In the genomic region with DNA sequence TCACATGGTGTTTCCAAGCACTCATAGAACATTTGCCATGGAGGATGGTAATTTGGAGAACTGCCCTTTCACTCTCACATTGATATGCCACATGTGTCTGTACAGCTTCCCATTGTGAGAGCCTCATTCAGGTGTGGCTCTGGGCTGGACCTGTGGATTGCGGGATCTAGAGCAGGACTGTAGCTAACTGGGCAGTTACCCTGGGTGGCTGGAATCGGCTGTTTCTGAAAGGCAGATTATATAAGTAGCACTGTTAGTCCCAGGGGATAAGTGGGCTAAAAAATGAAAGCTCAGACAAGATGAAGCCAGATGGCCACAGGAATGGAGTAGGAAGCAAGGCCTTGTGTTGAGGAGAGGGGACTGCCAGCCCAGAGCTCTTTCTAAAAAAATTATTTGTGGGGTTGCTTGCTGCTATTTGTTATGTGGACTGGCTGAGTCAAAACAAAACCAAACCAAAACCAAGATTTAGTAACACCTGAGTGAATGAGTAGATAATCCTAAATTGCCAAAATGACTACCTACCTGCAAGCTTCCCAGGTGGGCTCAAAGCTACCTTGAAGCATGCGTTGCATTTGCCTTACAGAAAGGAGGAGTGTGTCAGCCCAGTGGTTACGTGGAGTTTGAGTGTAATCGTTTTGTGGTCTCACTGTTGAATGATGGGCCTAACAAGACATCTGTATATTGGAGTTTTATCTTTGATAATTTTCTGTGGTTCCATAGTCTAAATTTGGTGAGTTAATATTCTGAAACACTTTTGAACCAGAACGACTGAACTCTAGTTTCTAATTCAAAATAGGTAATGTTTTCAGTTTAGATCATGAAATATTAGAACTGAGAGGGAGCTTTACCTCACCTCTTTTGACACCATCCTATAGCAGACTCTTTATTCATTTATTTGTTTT, we compare ENCODE assay signal across 11 cellular contexts. TPM values are rescaled to one million over a fixed set of nuclear protein-coding genes. Genes with fewer than 3 reads are reported as not detected.
DNase-seq lines count a peak whose midpoint lies in the region; ATAC-seq and TF ChIP-seq lines count a peak whose summit lies in the region.
"Had no signal": no experiment of that assay in that cellular context is flagged by ENCODE, and none has a peak within 500 bp of the region (broad histone marks: within the 10 kb centered on the region; RNA-seq: fewer than 3 reads in every experiment).

No MANE protein-coding gene starts in this region.

- intact Hi-C loops in sigmoid colon (cut with DNase I): no loop called here

- no peak for TF ChIP-seq CTCF in sigmoid colon (IDR thresholded peaks at IDR 0.05)

- H3K4me1 Mint-ChIP-seq in naive B cell: peaks cover 15 to 27% (median 18%) of the 10 kb centered on the region in 3 donors

- no peaks in the 10 kb centered on the region for H3K9me3 ChIP-seq in sigmoid colon

- peaks cover 22 to 25% of the 10 kb centered on the region in 2 donors for H3K36me3 Mint-ChIP-seq in naive B cell

- H3K27me3 Mint-ChIP-seq in naive B cell: no peaks in the 10 kb centered on the region
- H3K27me3 Mint-ChIP-seq: activated CD4-positive, alpha-beta memory T cell treated with anti-CD3 and anti-CD28 coated beads for 36 hours had no signal

- H3K4me3 ChIP-seq in sigmoid colon: no peak overlapping the region

- H3K27ac Mint-ChIP-seq in naive B cell: peak overlapping the region; percentile 82 to 97 (median 88)
- H3K27ac Mint-ChIP-seq: activated CD4-positive, alpha-beta memory T cell treated with anti-CD3 and anti-CD28 coated beads for 36 hours had no signal

- H3K36me3 ChIP-seq in sigmoid colon: peaks cover 0 to 35% (median 6%) of the 10 kb centered on the region in 4 donors

- DNase-seq in naive B cell (peak; percentile 17), NCI-H1105 treated with DMSO at 0.1 percent for 48 hours (lab: John Stamatoyannopoulos, UW) (no peak), sigmoid colon (no peak), NCI-H526 (lab: John Stamatoyannopoulos, UW) (no peak)
- DNase-seq in effector CD8-positive, alpha-beta T cell (lab: John Stamatoyannopoulos, UW): no peak
- DNase-seq: activated CD4-positive, alpha-beta memory T cell treated with anti-CD3 and anti-CD28 coated beads for 36 hours; mesendoderm; NCI-H774 had no signal

- H3K4me3 Mint-ChIP-seq in naive B cell: peak overlapping the region in 4 of 8 donors; percentile 4 to 76 (median 24)
- H3K4me3 Mint-ChIP-seq: activated CD4-positive, alpha-beta memory T cell treated with anti-CD3 and anti-CD28 coated beads for 36 hours had no signal

- TF ChIP-seq EP300 in sigmoid colon (IDR thresholded peaks at IDR 0.05): no peak

- H3K27me3 ChIP-seq in sigmoid colon: no peaks in the 10 kb centered on the region

- no peaks in the 10 kb centered on the region for H3K9me3 Mint-ChIP-seq in naive B cell
- H3K9me3 Mint-ChIP-seq: activated CD4-positive, alpha-beta memory T cell treated with anti-CD3 and anti-CD28 coated beads for 36 hours had no signal

- no peak for TF ChIP-seq POLR2A in sigmoid colon (IDR thresholded peaks at IDR 0.05)

- peak; percentile 61 for ATAC-seq in GM18858 (IDR thresholded peaks at IDR 0.05; ENCODE audit: unreplicated experiment)
- peak; percentile 81 for ATAC-seq in GM21576 (IDR thresholded peaks at IDR 0.05; ENCODE audit: unreplicated experiment)
- peak; percentile 73 for ATAC-seq in HG03442 (IDR thresholded peaks at IDR 0.05; ENCODE audit: unreplicated experiment)
- ATAC-seq in naive B cell (ENCODE audit: low read depth in 2 of 2): peak in 1 of 2 donors; percentile 10

- 87 to 92% methylated on average over 6 of the region's 6 CpGs for WGBS in sigmoid colon, 2 donors

- H3K27ac ChIP-seq in sigmoid colon: no peak overlapping the region

- no peaks in the 10 kb centered on the region for H3K4me1 ChIP-seq in sigmoid colon

RNA-seq across cellular contexts. Expression of a gene that starts 58.0 kb away (rescaled TPM):
- polyA plus RNA-seq in naive B cell (ENCODE audit: low read depth in 6 of 6): 10 to 100 TPM; 42.9 to 60.7 (median 53.0) TPM
- 10 to 100 TPM; 30.3 to 49.7 (median 40.2) TPM for total RNA-seq in sigmoid colon
- 10 to 100 TPM; 15.6 to 21.3 (median 16.3) TPM for polyA plus RNA-seq in sigmoid colon

RNA-seq across cellular contexts. Expression of a gene that starts 58.8 kb away (rescaled TPM):
- 10 to 100 TPM; 16.6 to 36.0 (median 23.2) TPM for polyA plus RNA-seq in naive B cell (ENCODE audit: low read depth in 6 of 6)
- 10 to 100 TPM; 27.6 to 46.3 (median 33.6) TPM for total RNA-seq in sigmoid colon
- polyA plus RNA-seq in sigmoid colon: 1 to 10 TPM; 4.6 to 8.9 (median 7.8) TPM
